In genomic region chr19:34049944-34050343, GRCh38 we compare ENCODE assay signal across 32 cellular contexts.
A peak's percentile ranks its signal among the peaks of the same experiment; 100 is the strongest.
DNase-seq lines count a peak whose midpoint lies in the region; ATAC-seq, FAIRE-seq and TF ChIP-seq lines count a peak whose summit lies in the region.
"Had no signal": no experiment of that assay in that cellular context is flagged by ENCODE, and none has a peak within 500 bp of the region (broad histone marks: within the 10 kb centered on the region; RNA-seq: fewer than 3 reads in every experiment).

No MANE protein-coding gene starts in this region.

- TF ChIP-seq RAD21 in A549 (conservative IDR thresholded peaks at IDR 0.05 in 1 of 2, IDR thresholded peaks at IDR 0.05 in 1 of 2) (no peak), K562 (CRISPR knock-in tag; conservative IDR thresholded peaks at IDR 0.05 in 1 of 2, IDR thresholded peaks at IDR 0.05 in 1 of 2) (no peak)

- CTCF ChIA-PET in A549 (lab: Yijun Ruan, JAX) (interaction anchor here (7.0 kb wide), 1 partner anchor 47 kb away, joined by 24 read pairs; no protein-coding TSS in a partner anchor), K562 (lab: Yijun Ruan, JAX; ENCODE audit: low intra/inter-chr PET ratio) (no interaction called here)

- H3K79me2 ChIP-seq in K562 (ENCODE audit: control insufficient read depth, insufficient read depth, low read length): no peaks in the 10 kb centered on the region

- no peak overlapping the region for H3K4me2 ChIP-seq in A549
- no peak overlapping the region for H3K4me2 ChIP-seq in K562 (ENCODE audit: insufficient read depth, low read length)
- H3K4me2 ChIP-seq: BLaER1; BLaER1 treated with 17β-estradiol and CSF1 and Interleukin-3, amounts not matched to agents 10 nM and 100 nM had no signal

- no TSS peak for BruUV-seq in K562 (replicated peaks; lab: Mats Ljungman, UMichigan)

- H4K20me1 ChIP-seq in K562 (replicated peaks; ENCODE audit: control insufficient read depth, insufficient read depth, low read length): no peaks in the 10 kb centered on the region
- H4K20me1 ChIP-seq: BLaER1; BLaER1 treated with 17β-estradiol and CSF1 and Interleukin-3, amounts not matched to agents 10 nM and 100 nM had no signal

- no peaks in the 10 kb centered on the region for H3K36me3 ChIP-seq in HAP-1 (replicated peaks)
- no peaks in the 10 kb centered on the region for H3K36me3 ChIP-seq in K562 (ENCODE audit: control insufficient read depth, insufficient read depth, low read length)
- H3K36me3 ChIP-seq: BE2C; BLaER1; BLaER1 treated with 17β-estradiol and CSF1 and Interleukin-3, amounts not matched to agents 10 nM and 100 nM had no signal

- H3K9me3 ChIP-seq in A549: no peaks in the 10 kb centered on the region
- no peaks in the 10 kb centered on the region; the same call in 1 of the 2 replicates for H3K9me3 ChIP-seq in HAP-1
- no peaks in the 10 kb centered on the region for H3K9me3 ChIP-seq in K562 (replicated peaks; ENCODE audit: control insufficient read depth, insufficient read depth, low read depth, low read length)
- H3K9me3 ChIP-seq: BE2C, BLaER1, Caco-2 had no signal

- TF ChIP-seq EP300 in A549 (IDR thresholded peaks at IDR 0.05): no peak
- no peak for TF ChIP-seq EP300 in K562 (IDR thresholded peaks at IDR 0.05; ENCODE audit: low read length)

- TF ChIP-seq POLR2A in A549 (IDR thresholded peaks at IDR 0.05; ENCODE audit: low read length) (no peak), K562 (conservative IDR thresholded peaks at IDR 0.05) (no peak)

- intact Hi-C loops in K562 (cut with micrococcal nuclease): no loop called here

- POLR2A ChIA-PET in A549 (lab: Yijun Ruan, JAX) (no interaction called here), K562 (lab: Yijun Ruan, JAX) (no interaction called here)

- FAIRE-seq in A549 (lab: Jason Lieb, UNC) (no peak), K562 (lab: Jason Lieb, UNC) (no peak)
- FAIRE-seq: A204.1, D721Med had no signal

- no peaks in the 10 kb centered on the region for H3K4me1 ChIP-seq in A549
- H3K4me1 ChIP-seq in HAP-1: peaks cover 9% of the 10 kb centered on the region
- no peaks in the 10 kb centered on the region for H3K4me1 ChIP-seq in K562 (replicated peaks in 1 of 2; ENCODE audit: control insufficient read depth in 2 of 2, insufficient read depth in 2 of 2, low read length in 2 of 2)
- H3K4me1 ChIP-seq: BE2C, Caco-2 had no signal

- ATAC-seq in A549 (no peak), K562 (no peak), HG02623 (IDR thresholded peaks at IDR 0.05; ENCODE audit: unreplicated experiment) (no peak)
- ATAC-seq: CD8-positive, alpha-beta T cell had no signal

- H3K27me3 ChIP-seq in HAP-1 (ENCODE audit: low read depth): no peaks in the 10 kb centered on the region
- H3K27me3 ChIP-seq in K562 (ENCODE audit: control insufficient read depth in 2 of 2, insufficient read depth in 2 of 2, low read length in 2 of 2): peaks cover 5 to 23% of the 10 kb centered on the region in 2 experiments; a peak in 3 of 5 replicates
- H3K27me3 ChIP-seq: BLaER1; BLaER1 treated with 17β-estradiol and CSF1 and Interleukin-3, amounts not matched to agents 10 nM and 100 nM had no signal

- in situ Hi-C loops in HAP-1 (cut with MboI; ENCODE audit: low sequenced_read_pairs) (no loop called here), K562 (cut with MboI) (no loop called here)

- no peak overlapping the region for H3K27ac ChIP-seq in A549
- H3K27ac ChIP-seq in K562 (ENCODE audit: extremely low read depth, low read depth, low read length): no peak overlapping the region
- H3K27ac ChIP-seq: 22Rv1; BLaER1; BLaER1 treated with 17β-estradiol and CSF1 and Interleukin-3, amounts not matched to agents 10 nM and 100 nM; C4-2B had no signal

- no peak overlapping the region for H3K9ac ChIP-seq in K562 (ENCODE audit: insufficient read depth in 1 of 2, low read depth in 2 of 2, low read length in 2 of 2)
- H3K9ac ChIP-seq: BLaER1; BLaER1 treated with 17β-estradiol and CSF1 and Interleukin-3, amounts not matched to agents 10 nM and 100 nM had no signal

- no peak for DNase-seq in A549 (ENCODE audit: low read depth in 1 of 2, low spot score in 1 of 2)
- DNase-seq in HAP-1 (ENCODE audit: low spot score in 2 of 2): peak; percentile 12 to 74
- DNase-seq in K562 (ENCODE audit: extremely low read depth in 1 of 4, low spot score in 3 of 4): no peak
- DNase-seq in SW480 (ENCODE audit: low spot score): no peak
- no peak for DNase-seq in activated naive CD4-positive, alpha-beta T cell treated with Interleukin-2 at 50 U/mL for 16 hours
- DNase-seq: 8988T; ACHN; AML-193; BE2C; C1 segment of cervical spinal cord; Caco-2; Calu3; CD4-positive, alpha-beta memory T cell; CD4-positive, alpha-beta T cell; CD4-positive, CD25-positive, alpha-beta regulatory T cell; CD8-positive, alpha-beta memory T cell; CD8-positive, alpha-beta T cell; COR-L47; DMS 273 treated with DMSO at 0.1 percent for 48 hours; DMS153; DMS53; DMS79; DMS79 treated with DMSO at 0.1 percent for 48 hours; DND-41; EL had no signal

- no peak overlapping the region for H2AFZ ChIP-seq in K562 (ENCODE audit: low read depth, low read length)

- 25% methylated on average over 3 of the region's 3 CpGs for WGBS in A549 (ENCODE audit: missing lambda C conversion rate)
- WGBS in K562 (ENCODE audit: insufficient coverage, low coverage, missing lambda C conversion rate): 5% methylated on average over 3 of the region's 3 CpGs

- no peak for TF ChIP-seq CTCF in A549 (IDR thresholded peaks at IDR 0.05)
- TF ChIP-seq CTCF in K562 (IDR thresholded peaks at IDR 0.05 in 2 of 3, conservative IDR thresholded peaks at IDR 0.05 in 1 of 3; ENCODE audit: insufficient read depth in 2 of 3, low read depth in 1 of 3, low read length in 3 of 3): no peak

- no peaks in the 10 kb centered on the region for H3K9me1 ChIP-seq in K562 (ENCODE audit: control insufficient read depth, insufficient read depth, low read length)

- H3K4me3 ChIP-seq in A549 (no peak overlapping the region), HAP-1 (no peak overlapping the region), K562 (no peak overlapping the region)
- H3K4me3 ChIP-seq: BLaER1; BLaER1 treated with 17β-estradiol and CSF1 and Interleukin-3, amounts not matched to agents 10 nM and 100 nM had no signal

TF ChIP-seq in A549, 52 proteins besides CTCF, POLR2A, EP300 and RAD21:
- TF ChIP-seq MAFK (IDR thresholded peaks at IDR 0.05; ENCODE audit: partially characterized antibody) (peak; percentile 78), CBX8 (IDR thresholded peaks at IDR 0.05) (no peak)
TF ChIP-seq in A549: peak in this region for 1.

TF ChIP-seq in K562, 482 proteins besides CTCF, POLR2A, EP300 and RAD21:
- TF ChIP-seq ZNF316 (IDR thresholded peaks at IDR 0.05) (peak; percentile 46; the same call in 1 of the 2 replicates), HNRNPL (IDR thresholded peaks at IDR 0.05; ENCODE audit: low read depth, low read length) (no peak), ZNF586 (CRISPR knock-in tag; conservative IDR thresholded peaks at IDR 0.05) (no peak), TRIM24 (IDR thresholded peaks at IDR 0.05) (no peak), C11orf30 (IDR thresholded peaks at IDR 0.05; ENCODE audit: low read depth) (0 out of 2 replicates have a peak, but pooled peaks have one; percentile 4)

Comparison
In these comparisons a context has a peak if more than half of its experiments do, and no peak if none do; other contexts are left out.
1. DNase-seq: peak in HAP-1 (2 of 2); none in A549 (0 of 2), K562 (0 of 4), SW480 (single experiment) and activated naive CD4-positive, alpha-beta T cell treated with Interleukin-2 at 50 U/mL for 16 hours (single experiment).
2. Of the 35 proteins assayed by ChIP-seq in both K562 and A549: peak only in K562: none; only in A549: MAFK; in both: none; in neither: 34.